Comparison of ENCODE assay signal across 16 cellular contexts in the genomic region with DNA sequence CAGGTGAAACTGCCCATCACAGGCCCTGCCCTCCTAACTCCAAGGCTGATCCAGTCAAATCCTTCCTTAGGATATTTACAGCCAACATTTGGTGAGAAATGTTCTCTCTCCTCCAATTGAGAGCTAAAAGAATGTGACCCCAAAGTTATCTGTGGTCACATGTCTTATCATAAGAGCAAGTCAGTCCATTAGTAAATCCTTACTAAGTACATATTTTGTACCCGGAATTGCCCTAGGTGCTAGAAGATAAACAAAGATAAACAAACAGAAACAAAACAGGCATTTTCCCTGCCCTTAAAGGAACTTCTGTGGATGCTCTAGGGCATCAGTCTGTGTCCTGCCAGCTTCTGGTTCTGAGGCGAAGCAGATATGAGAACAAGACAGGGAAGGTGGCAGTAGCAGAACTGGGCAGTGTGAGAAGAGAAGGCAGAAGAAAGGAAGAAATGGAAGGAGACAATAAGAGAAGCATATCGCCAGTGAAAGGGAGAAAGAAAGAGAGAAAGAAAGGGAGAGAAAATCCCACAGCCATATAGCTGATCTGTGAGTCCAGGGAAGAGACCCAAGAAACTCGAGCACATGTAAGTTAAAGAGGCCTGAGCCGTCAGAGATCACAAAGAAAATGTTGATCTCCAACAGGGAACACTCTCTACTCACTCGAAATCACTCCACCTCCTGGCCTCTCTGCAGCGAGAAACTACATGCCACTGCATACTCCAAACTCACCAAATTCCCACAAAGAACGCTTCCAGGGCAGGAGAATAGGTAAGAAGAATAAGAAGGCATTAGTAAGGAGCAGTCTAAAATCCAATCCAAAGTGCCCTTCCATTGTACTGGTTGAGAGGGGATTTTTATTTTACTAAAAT. TPM values are rescaled to one million over a fixed set of nuclear protein-coding genes. Genes with fewer than 3 reads are reported as not detected.
DNase-seq lines count a peak whose midpoint lies in the region; ATAC-seq and TF ChIP-seq lines count a peak whose summit lies in the region.
"Had no signal": no experiment of that assay in that cellular context is flagged by ENCODE, and none has a peak within 500 bp of the region (broad histone marks: within the 10 kb centered on the region; RNA-seq: fewer than 3 reads in every experiment).

No MANE protein-coding gene starts in this region.

- BruUV-seq in PC-9 (replicated peaks; lab: Mats Ljungman, UMichigan) = no TSS peak
- BruUV-seq in OCI-LY7 (replicated peaks; lab: Mats Ljungman, UMichigan) = no TSS peak

- H3K27ac Mint-ChIP-seq in CD4-positive, CD25-positive, alpha-beta regulatory T cell = peak overlapping the region in 2 of 3 donors; percentile 38 to 59
- H3K27ac Mint-ChIP-seq in nephron progenitor cell = peak overlapping the region; percentile 5

- no peaks in the 10 kb centered on the region for H3K27me3 Mint-ChIP-seq in CD4-positive, CD25-positive, alpha-beta regulatory T cell
- H3K27me3 Mint-ChIP-seq in nephron progenitor cell (ENCODE audit: low read depth, poor library complexity) = no peaks in the 10 kb centered on the region
- H3K27me3 Mint-ChIP-seq: CD8-positive, alpha-beta memory T cell had no signal

- DNase-seq in CD4-positive, CD25-positive, alpha-beta regulatory T cell = no peak
- DNase-seq in PC-9 = peak in 1 of 2 experiments; percentile 77
- peak; percentile 82 for DNase-seq in epidermal melanocyte (ENCODE audit: insufficient read length, low spot score)
- DNase-seq in nephron progenitor cell = no peak
- DNase-seq in NCI-H2196 (lab: John Stamatoyannopoulos, UW; ENCODE audit: unreplicated experiment) = no peak
- no peak for DNase-seq in OCI-LY7 (ENCODE audit: low spot score)
- no peak for DNase-seq in glomerular visceral epithelial cell (ENCODE audit: extremely low spot score)
- DNase-seq: ACHN; CD8-positive, alpha-beta memory T cell; GOT3; KG1; NCI-H1417; NCI-H2029 treated with DMSO at 0.1 percent for 48 hours; NCI-H510A treated with DMSO at 0.1 percent for 48 hours had no signal

- H3K27me3 ChIP-seq in CD4-positive, CD25-positive, alpha-beta regulatory T cell (ENCODE audit: control insufficient read depth, insufficient read depth, low read length) = no peaks in the 10 kb centered on the region
- H3K27me3 ChIP-seq in PC-9 (ENCODE audit: insufficient read depth, low read depth) = no peaks in the 10 kb centered on the region
- H3K27me3 ChIP-seq: SJSA1 had no signal

- H3K9me3 ChIP-seq in CD4-positive, CD25-positive, alpha-beta regulatory T cell (ENCODE audit: control insufficient read depth in 2 of 2, low read length in 2 of 2) = no peaks in the 10 kb centered on the region
- H3K9me3 ChIP-seq in PC-9 (ENCODE audit: insufficient read depth, low read depth) (no peaks in the 10 kb centered on the region), OCI-LY7 (ENCODE audit: low read length) (no peaks in the 10 kb centered on the region)
- H3K9me3 ChIP-seq: SJSA1 had no signal

- H3K9me2 ChIP-seq in PC-9 (ENCODE audit: insufficient read depth) (no peaks in the 10 kb centered on the region), OCI-LY7 (ENCODE audit: insufficient read depth, low read length) (no peaks in the 10 kb centered on the region)

- no peak overlapping the region for H3K4me3 ChIP-seq in CD4-positive, CD25-positive, alpha-beta regulatory T cell (ENCODE audit: low read depth, low read length)
- H3K4me3 ChIP-seq in PC-9 (no peak overlapping the region), OCI-LY7 (ENCODE audit: low read depth, low read length, poor library complexity, severe bottlenecking) (no peak overlapping the region)
- H3K4me3 ChIP-seq: SJSA1 had no signal

- peaks cover 57% of the 10 kb centered on the region for H3K36me3 Mint-ChIP-seq in CD4-positive, CD25-positive, alpha-beta regulatory T cell
- H3K36me3 Mint-ChIP-seq in nephron progenitor cell (ENCODE audit: low read depth) = peaks cover 53% of the 10 kb centered on the region

- H3K27ac ChIP-seq in CD4-positive, CD25-positive, alpha-beta regulatory T cell (ENCODE audit: insufficient read depth, low read length, poor library complexity, severe bottlenecking) = no peak overlapping the region
- H3K27ac ChIP-seq in PC-9 (peak overlapping the region; percentile 25; the same call in 1 of the 2 replicates), OCI-LY7 (ENCODE audit: low read depth, low read length, poor library complexity, severe bottlenecking) (no peak overlapping the region)
- H3K27ac ChIP-seq: SJSA1 had no signal

- H4K20me1 ChIP-seq in PC-9 (ENCODE audit: insufficient read depth) = no peaks in the 10 kb centered on the region
- H4K20me1 ChIP-seq in OCI-LY7 (ENCODE audit: insufficient read depth, low read length) = no peaks in the 10 kb centered on the region

- H3K4me2 ChIP-seq in PC-9 (no peak overlapping the region), OCI-LY7 (ENCODE audit: low read length) (no peak overlapping the region)

- no peaks in the 10 kb centered on the region for H3K4me1 ChIP-seq in CD4-positive, CD25-positive, alpha-beta regulatory T cell (ENCODE audit: control insufficient read depth, insufficient read depth, low read length, poor library complexity, severe bottlenecking)
- peaks cover 6% of the 10 kb centered on the region for H3K4me1 ChIP-seq in PC-9 (replicated peaks; ENCODE audit: insufficient read depth)
- no peaks in the 10 kb centered on the region for H3K4me1 ChIP-seq in OCI-LY7 (ENCODE audit: insufficient read depth, low read length, poor library complexity, severe bottlenecking)
- H3K4me1 ChIP-seq: SJSA1 had no signal

- CTCF ChIA-PET in PC-9 (lab: Charles Lee) (no interaction called here), OCI-LY7 (lab: Charles Lee; ENCODE audit: unreplicated experiment) (no interaction called here)

- H3K9me3 Mint-ChIP-seq in CD4-positive, CD25-positive, alpha-beta regulatory T cell = no peaks in the 10 kb centered on the region
- no peaks in the 10 kb centered on the region for H3K9me3 Mint-ChIP-seq in nephron progenitor cell
- H3K9me3 Mint-ChIP-seq: CD8-positive, alpha-beta memory T cell had no signal

- peaks cover 51% of the 10 kb centered on the region for H3K36me3 ChIP-seq in CD4-positive, CD25-positive, alpha-beta regulatory T cell (ENCODE audit: control insufficient read depth, insufficient read depth, low read length)
- no peaks in the 10 kb centered on the region; the same call in 1 of the 2 replicates for H3K36me3 ChIP-seq in PC-9 (ENCODE audit: low read depth)
- peaks cover 69% of the 10 kb centered on the region for H3K36me3 ChIP-seq in OCI-LY7 (ENCODE audit: insufficient read depth, low read length)

- intact Hi-C loops in PC-9 (cut with micrococcal nuclease; ENCODE audit: unreplicated experiment) (no loop called here), OCI-LY7 (cut with micrococcal nuclease; ENCODE audit: unreplicated experiment) (no loop called here)

- POLR2A ChIA-PET in PC-9 (lab: Charles Lee; ENCODE audit: unreplicated experiment) (no interaction called here), OCI-LY7 (lab: Charles Lee) (no interaction called here)

- 0 out of 2 replicates have a peak, but pooled peaks cover 8% of the 10 kb centered on the region for H3F3A ChIP-seq in PC-9 (ENCODE audit: insufficient read depth, low read depth)

- no peaks in the 10 kb centered on the region for H3K79me2 ChIP-seq in PC-9 (ENCODE audit: low read depth)
- no peaks in the 10 kb centered on the region for H3K79me2 ChIP-seq in OCI-LY7 (ENCODE audit: insufficient read depth, low read depth, low read length)

- TF ChIP-seq CTCF in PC-9 (conservative IDR thresholded peaks at IDR 0.05) (no peak), nephron progenitor cell (IDR thresholded peaks at IDR 0.05) (no peak), OCI-LY7 (conservative IDR thresholded peaks at IDR 0.05; ENCODE audit: low read length) (no peak)

- peaks cover 0 to 4% (median 0%) of the 10 kb centered on the region in 4 donors for H3K4me1 Mint-ChIP-seq in CD4-positive, CD25-positive, alpha-beta regulatory T cell
- H3K4me1 Mint-ChIP-seq in nephron progenitor cell = no peaks in the 10 kb centered on the region

- no peak for ATAC-seq in CD4-positive, CD25-positive, alpha-beta regulatory T cell (ENCODE audit: low read depth in 2 of 2)
- ATAC-seq in HG03097 (IDR thresholded peaks at IDR 0.05; ENCODE audit: low FRiP score, unreplicated experiment) = no peak

- H2AFZ ChIP-seq in PC-9 (no peak overlapping the region), OCI-LY7 (ENCODE audit: low read length) (no peak overlapping the region)

- H3K4me3 Mint-ChIP-seq in CD4-positive, CD25-positive, alpha-beta regulatory T cell = no peak overlapping the region
- no peak overlapping the region for H3K4me3 Mint-ChIP-seq in nephron progenitor cell
- H3K4me3 Mint-ChIP-seq: CD8-positive, alpha-beta memory T cell had no signal

RNA-seq across cellular contexts. Expression of gene CDK5RAP1, which starts 41.7 kb away (rescaled TPM):
- total RNA-seq in CD4-positive, CD25-positive, alpha-beta regulatory T cell = 48.0 TPM
- polyA plus RNA-seq in CD4-positive, CD25-positive, alpha-beta regulatory T cell = 10 to 100 TPM; 31.4 to 37.6 (median 34.6) TPM
- 39.7 and 45.3 TPM in 2 replicates for total RNA-seq in PC-9 (2021)
- 32.1 and 41.2 TPM in 2 replicates for total RNA-seq in OCI-LY7 (2014; rRNA removed; shearing (Covaris generic))
- total RNA-seq in OCI-LY7 (2022) = 45.4 and 49.4 TPM in 2 replicates
